Comparison of ENCODE assay signal across 8 cellular contexts in the genomic region with DNA sequence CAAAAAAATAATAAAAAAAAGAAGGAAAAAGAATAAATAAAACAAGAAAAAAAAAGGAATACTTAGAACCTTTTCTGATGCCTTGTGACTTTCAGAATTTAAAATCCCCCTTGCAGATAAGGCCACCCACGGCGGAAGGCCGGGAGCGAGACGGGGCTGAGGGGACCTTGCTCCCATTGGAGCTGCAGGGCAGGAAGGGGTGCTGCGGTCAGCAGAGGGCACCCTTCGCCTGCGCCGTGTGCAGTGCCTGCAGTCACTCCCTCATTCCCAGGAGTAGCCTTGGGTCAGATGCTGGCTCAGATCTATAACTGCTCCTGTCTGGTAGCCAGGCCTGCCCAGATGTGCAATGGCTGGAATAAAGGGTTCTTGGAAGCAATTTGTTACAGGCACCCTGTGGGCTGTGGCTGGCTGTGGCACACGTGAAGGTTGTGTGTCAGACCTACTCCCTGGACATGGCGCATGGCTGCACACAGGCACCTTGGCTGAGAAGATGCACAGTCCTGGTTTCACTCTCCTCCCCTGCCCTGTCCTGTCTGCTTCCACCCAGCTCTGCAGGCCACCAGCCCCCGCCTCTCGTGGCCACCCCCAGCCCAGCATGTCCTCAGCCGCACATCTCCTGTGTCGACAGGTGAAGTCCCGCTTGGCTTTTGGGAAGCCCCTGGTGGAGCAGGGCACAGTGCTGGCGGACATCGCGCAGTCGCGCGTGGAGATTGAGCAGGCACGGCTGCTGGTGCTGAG. TPM values are rescaled to one million over a fixed set of nuclear protein-coding genes. Genes with fewer than 3 reads are reported as not detected.
DNase-seq lines count a peak whose midpoint lies in the region; ATAC-seq lines count a peak whose summit lies in the region.

No MANE protein-coding gene starts in this region.

- DNase-seq in NCI-H146 (lab: John Stamatoyannopoulos, UW) (peak; percentile 40), NCI-H146 treated with DMSO at 0.1 percent for 48 hours (lab: John Stamatoyannopoulos, UW; ENCODE audit: unreplicated experiment) (no peak), NCI-H69 (lab: John Stamatoyannopoulos, UW) (peak; percentile 59), dermis blood vessel endothelial cell (peak; percentile 85), lung microvascular endothelial cell (ENCODE audit: low read depth in 2 of 2) (peak; percentile 78 to 81), KG1 (lab: John Stamatoyannopoulos, UW) (no peak), NCI-H524 treated with DMSO at 0.1 percent for 48 hours (lab: John Stamatoyannopoulos, UW) (no peak)

- no peak for ATAC-seq in GM21423 (IDR thresholded peaks at IDR 0.05; ENCODE audit: unreplicated experiment)

RNA-seq across cellular contexts. Expression of a gene that starts 13.4 kb away (rescaled TPM):
- total RNA-seq in dermis blood vessel endothelial cell (68.6 and 76.6 TPM in 2 replicates), lung microvascular endothelial cell (28.5 and 49.0 TPM in 2 replicates)

Comparison
In these comparisons a context has a peak if more than half of its experiments do, and no peak if none do; other contexts are left out.
1. DNase-seq: peak in NCI-H146 (single experiment), NCI-H69 (single experiment), dermis blood vessel endothelial cell (single experiment) and lung microvascular endothelial cell (2 of 2); none in NCI-H146 treated with DMSO at 0.1 percent for 48 hours (single experiment), KG1 (single experiment) and NCI-H524 treated with DMSO at 0.1 percent for 48 hours (single experiment).